In genomic region chr6:4282926-4283325, GRCh38 we compare ENCODE assay signal across 19 cellular contexts.
"Had no signal": no experiment of that assay in that cellular context is flagged by ENCODE, and none has a peak within 500 bp of the region (broad histone marks: within the 10 kb centered on the region; RNA-seq: fewer than 3 reads in every experiment).

No MANE protein-coding gene starts in this region.

- H3K27ac ChIP-seq: esophagus muscularis mucosa, gastroesophageal sphincter, left ventricle myocardium inferior, lower lobe of right lung, sigmoid colon, stomach, thoracic aorta, transverse colon had no signal

- H3K27ac Mint-ChIP-seq: immature natural killer cell; natural killer cell treated with Interleukin-12 subunit alpha and Interleukin-12 subunit beta and Interleukin-15 and Interleukin-18, amount 100 ng/mL, for 72 hours had no signal

- H3K4me3 Mint-ChIP-seq: immature natural killer cell; memory B cell; natural killer cell treated with Interleukin-12 subunit alpha and Interleukin-12 subunit beta and Interleukin-15 and Interleukin-18, amount 100 ng/mL, for 72 hours had no signal

- H3K9me3 Mint-ChIP-seq: natural killer cell treated with Interleukin-12 subunit alpha and Interleukin-12 subunit beta and Interleukin-15 and Interleukin-18, amount 100 ng/mL, for 72 hours had no signal

- DNase-seq: effector memory CD4-positive, alpha-beta T cell; glutamatergic neuron; immature natural killer cell; kidney; left cardiac atrium; left ventricle myocardium inferior; lower lobe of right lung; midbrain; sigmoid colon; stimulated activated CD4-positive, alpha-beta T cell treated with anti-CD3 and anti-CD28 coated beads, Interleukin-12 subunit alpha, Interleukin-12 subunit beta, amount 100 ng/mL, for 4 hours; stimulated activated naive CD4-positive, alpha-beta T cell; stomach; substantia nigra; transverse colon had no signal

- ATAC-seq: gastroesophageal sphincter; left cardiac atrium; lower lobe of right lung; natural killer cell treated with Interleukin-12 subunit alpha and Interleukin-12 subunit beta and Interleukin-15 and Interleukin-18, amount 100 ng/mL, for 72 hours had no signal

- H3K36me3 Mint-ChIP-seq: immature natural killer cell; memory B cell; natural killer cell treated with Interleukin-12 subunit alpha and Interleukin-12 subunit beta and Interleukin-15 and Interleukin-18, amount 100 ng/mL, for 72 hours had no signal

- H3K9me3 ChIP-seq: esophagus muscularis mucosa, gastroesophageal sphincter, lower lobe of right lung, sigmoid colon, stomach, thoracic aorta, transverse colon had no signal

- H3K36me3 ChIP-seq: esophagus muscularis mucosa, gastroesophageal sphincter, left ventricle myocardium inferior, lower lobe of right lung, sigmoid colon, stomach, thoracic aorta, transverse colon had no signal

- H3K4me3 ChIP-seq: lower lobe of right lung, thoracic aorta had no signal

- H3K27me3 ChIP-seq: sigmoid colon had no signal
